Comparison of ENCODE assay signal across 1 cellular context in the genomic region with DNA sequence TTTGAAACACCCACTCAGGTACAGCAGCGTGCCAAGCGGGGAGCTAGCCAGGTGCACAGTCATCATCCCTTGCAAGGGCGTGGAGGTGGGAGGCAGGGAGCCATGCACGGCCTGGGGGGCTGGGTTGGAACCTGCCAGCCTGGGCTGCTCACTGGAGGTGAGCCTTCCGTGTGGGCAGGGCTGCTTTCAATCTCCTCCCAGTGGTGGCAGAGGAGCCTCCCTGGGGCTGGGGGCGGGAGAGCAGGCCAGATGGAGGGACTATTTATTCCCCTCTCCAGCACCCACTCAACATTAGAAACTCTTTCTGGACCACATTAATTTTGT.
TF ChIP-seq lines count a peak whose summit lies in the region.

No MANE protein-coding gene starts in this region.

TF ChIP-seq in GM23338, 12 proteins besides CTCF, POLR2A, EP300 and RAD21 (continued from another document):
- TF ChIP-seq, protein P1, sequence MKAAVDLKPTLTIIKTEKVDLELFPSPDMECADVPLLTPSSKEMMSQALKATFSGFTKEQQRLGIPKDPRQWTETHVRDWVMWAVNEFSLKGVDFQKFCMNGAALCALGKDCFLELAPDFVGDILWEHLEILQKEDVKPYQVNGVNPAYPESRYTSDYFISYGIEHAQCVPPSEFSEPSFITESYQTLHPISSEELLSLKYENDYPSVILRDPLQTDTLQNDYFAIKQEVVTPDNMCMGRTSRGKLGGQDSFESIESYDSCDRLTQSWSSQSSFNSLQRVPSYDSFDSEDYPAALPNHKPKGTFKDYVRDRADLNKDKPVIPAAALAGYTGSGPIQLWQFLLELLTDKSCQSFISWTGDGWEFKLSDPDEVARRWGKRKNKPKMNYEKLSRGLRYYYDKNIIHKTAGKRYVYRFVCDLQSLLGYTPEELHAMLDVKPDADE (IDR thresholded peaks at IDR 0.05) = no peak
